ENCODE assay signal across 15 cellular contexts in the genomic region with DNA sequence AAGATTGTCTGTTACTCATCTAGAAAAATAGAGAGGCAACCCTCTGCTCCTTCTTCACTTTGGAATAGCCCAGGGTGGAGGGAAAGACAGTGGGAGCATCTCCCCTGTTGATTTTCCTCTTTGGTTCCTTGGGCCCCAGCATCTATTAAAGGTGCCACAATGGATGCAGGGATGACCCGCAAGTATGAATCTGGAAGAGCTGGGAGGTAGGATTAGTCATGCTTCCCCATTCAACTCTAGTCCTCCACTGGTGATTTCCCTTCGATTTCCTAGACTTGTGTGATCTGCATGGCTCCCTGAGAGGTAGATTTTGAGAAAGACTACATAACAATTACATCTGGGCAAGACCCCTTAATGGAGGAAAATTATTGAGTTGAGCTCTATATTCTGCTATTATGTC.
DNase-seq lines count a peak whose midpoint lies in the region; ATAC-seq, FAIRE-seq and TF ChIP-seq lines count a peak whose summit lies in the region.
"Had no signal": no experiment of that assay in that cellular context is flagged by ENCODE, and none has a peak within 500 bp of the region (broad histone marks: within the 10 kb centered on the region; RNA-seq: fewer than 3 reads in every experiment).

No MANE protein-coding gene starts in this region.

- no peaks in the 10 kb centered on the region for H3K9me1 ChIP-seq in K562 (ENCODE audit: control insufficient read depth, insufficient read depth, low read length)

- intact Hi-C loops in HepG2 (cut with micrococcal nuclease; ENCODE audit: unreplicated experiment) = no loop called here
- intact Hi-C loops in right lobe of liver (cut with DNase I) = no loop called here
- intact Hi-C loops in K562 (cut with micrococcal nuclease) = loop anchor here (10.0 kb wide), 1 partner anchor 1470 kb away; no protein-coding TSS in a partner anchor

- POLR2A ChIA-PET in HepG2 (lab: Yijun Ruan, JAX) (no interaction called here), K562 (lab: Yijun Ruan, JAX) (no interaction called here)

- ATAC-seq in HepG2 (no peak), right lobe of liver (no peak), K562 (no peak)
- ATAC-seq: CD8-positive, alpha-beta T cell had no signal

- H2AFZ ChIP-seq in HepG2 (ENCODE audit: low read length) = no peak overlapping the region
- no peak overlapping the region for H2AFZ ChIP-seq in K562 (ENCODE audit: low read depth, low read length)

- no peak for FAIRE-seq in HepG2 (lab: Jason Lieb, UNC)
- no peak for FAIRE-seq in K562 (lab: Jason Lieb, UNC)
- FAIRE-seq: G401.6 had no signal

- TF ChIP-seq CTCF in HepG2 (CRISPR knock-in tag; IDR thresholded peaks at IDR 0.05) (no peak), right lobe of liver (IDR thresholded peaks at IDR 0.05) (no peak), NB4 (IDR thresholded peaks at IDR 0.05; ENCODE audit: low read depth, low read length) (no peak), K562 (IDR thresholded peaks at IDR 0.05 in 2 of 3, conservative IDR thresholded peaks at IDR 0.05 in 1 of 3; ENCODE audit: insufficient read depth in 2 of 3, low read depth in 1 of 3, low read length in 3 of 3) (no peak)

- TF ChIP-seq EP300 in HepG2 (IDR thresholded peaks at IDR 0.05; ENCODE audit: low read depth in 2 of 2, low read length in 2 of 2) (no peak), HepG2 (CRISPR knock-in tag; IDR thresholded peaks at IDR 0.05; ENCODE audit: borderline replicate concordance) (no peak), K562 (IDR thresholded peaks at IDR 0.05; ENCODE audit: low read length) (no peak)

- H4K20me1 ChIP-seq in HepG2 (ENCODE audit: insufficient read depth, low read length) (no peaks in the 10 kb centered on the region), K562 (replicated peaks; ENCODE audit: control insufficient read depth, insufficient read depth, low read length) (no peaks in the 10 kb centered on the region)
- H4K20me1 ChIP-seq: BLaER1 treated with 17β-estradiol and CSF1 and Interleukin-3, amounts not matched to agents 10 nM and 100 nM had no signal

- H3K79me2 ChIP-seq in HepG2 (ENCODE audit: insufficient read depth, low read length) = no peaks in the 10 kb centered on the region
- no peaks in the 10 kb centered on the region for H3K79me2 ChIP-seq in K562 (ENCODE audit: control insufficient read depth, insufficient read depth, low read length)

- in situ Hi-C loops in HepG2 (cut with HindIII; ENCODE audit: extremely low pct_ligation_motif_present, low pct_unique_long_range_greater_than_20kb) (loop anchor here (10.0 kb wide), 1 partner anchor 1470 kb away; no protein-coding TSS in a partner anchor), K562 (cut with MboI) (loop anchor here (10.0 kb wide), 1 partner anchor 1470 kb away; no protein-coding TSS in a partner anchor)

- no CpG with 5 or more reads among the region's 2 CpGs for WGBS in HepG2 (ENCODE audit: low lambda C conversion rate)
- WGBS in right lobe of liver (ENCODE audit: insufficient coverage, low coverage, low lambda C conversion rate, missing lambda C conversion rate) = 28% methylated on average over 2 of the region's 2 CpGs
- 0% methylated on average over 2 of the region's 2 CpGs for WGBS in K562 (ENCODE audit: insufficient coverage, low coverage, missing lambda C conversion rate)

- CTCF ChIA-PET in HepG2 (lab: Yijun Ruan, JAX; ENCODE audit: low intra/inter-chr PET ratio, low total read pairs) (no interaction called here), K562 (lab: Yijun Ruan, JAX; ENCODE audit: low intra/inter-chr PET ratio) (interaction anchor here (0.7 kb wide), 1 partner anchor 1470 kb away, joined by 3 read pairs; no protein-coding TSS in a partner anchor)

- BruUV-seq in HepG2 (replicated peaks; lab: Mats Ljungman, UMichigan) (no TSS peak), K562 (replicated peaks; lab: Mats Ljungman, UMichigan) (no TSS peak)

- TF ChIP-seq RAD21 in HepG2 (CRISPR knock-in tag; IDR thresholded peaks at IDR 0.05) (no peak), K562 (CRISPR knock-in tag; conservative IDR thresholded peaks at IDR 0.05 in 1 of 2, IDR thresholded peaks at IDR 0.05 in 1 of 2) (no peak)

- TF ChIP-seq POLR2A in HepG2 (IDR thresholded peaks at IDR 0.05; ENCODE audit: insufficient read depth in 1 of 2, low read depth in 2 of 2, low read length in 2 of 2) = no peak
- TF ChIP-seq POLR2A in right lobe of liver (IDR thresholded peaks at IDR 0.05) = no peak
- no peak for TF ChIP-seq POLR2A in NB4 (IDR thresholded peaks at IDR 0.05; ENCODE audit: extremely low read depth, insufficient read length)
- TF ChIP-seq POLR2A in K562 (conservative IDR thresholded peaks at IDR 0.05) = no peak

- H3K9ac ChIP-seq in HepG2 (ENCODE audit: insufficient read depth, low read depth, low read length) (no peak overlapping the region), K562 (ENCODE audit: insufficient read depth in 1 of 2, low read depth in 2 of 2, low read length in 2 of 2) (no peak overlapping the region)
- H3K9ac ChIP-seq: BLaER1 treated with 17β-estradiol and CSF1 and Interleukin-3, amounts not matched to agents 10 nM and 100 nM had no signal

- no peaks in the 10 kb centered on the region for H3K27me3 ChIP-seq in HepG2 (ENCODE audit: control insufficient read depth in 1 of 2, insufficient read depth in 2 of 2, low read length in 2 of 2)
- H3K27me3 ChIP-seq in right lobe of liver = no peaks in the 10 kb centered on the region
- no peaks in the 10 kb centered on the region for H3K27me3 ChIP-seq in K562 (ENCODE audit: control insufficient read depth in 2 of 2, insufficient read depth in 2 of 2, low read length in 2 of 2)

- H3K9me3 ChIP-seq in HepG2 (ENCODE audit: low read length) = peaks cover 18% of the 10 kb centered on the region
- H3K9me3 ChIP-seq in right lobe of liver = no peaks in the 10 kb centered on the region
- H3K9me3 ChIP-seq in K562 (replicated peaks; ENCODE audit: control insufficient read depth, insufficient read depth, low read depth, low read length) = no peaks in the 10 kb centered on the region
- H3K9me3 ChIP-seq: A549, Caco-2 had no signal

- DNase-seq in HepG2 (ENCODE audit: low spot score) = no peak
- no peak for DNase-seq in right lobe of liver
- peak; percentile 1 for DNase-seq in NB4 (ENCODE audit: low read depth)
- no peak for DNase-seq in K562 (ENCODE audit: extremely low read depth in 1 of 4, low spot score in 3 of 4)
- DNase-seq in foreskin melanocyte = no peak
- no peak for DNase-seq in inferior parietal cortex (ENCODE audit: extremely low spot score)
- DNase-seq: CD4-positive, alpha-beta T cell; CD8-positive, alpha-beta T cell; DMS79 treated with DMSO at 0.1 percent for 48 hours had no signal

- H3K36me3 ChIP-seq in HepG2 (replicated peaks in 1 of 2; ENCODE audit: control insufficient read depth in 1 of 2, insufficient read depth in 2 of 2, low read length in 2 of 2) (no peaks in the 10 kb centered on the region), right lobe of liver (no peaks in the 10 kb centered on the region), K562 (ENCODE audit: control insufficient read depth, insufficient read depth, low read length) (no peaks in the 10 kb centered on the region)
- H3K36me3 ChIP-seq: BLaER1 treated with 17β-estradiol and CSF1 and Interleukin-3, amounts not matched to agents 10 nM and 100 nM had no signal

- H3K4me3 ChIP-seq in HepG2 (replicated peaks in 1 of 3; ENCODE audit: insufficient read depth in 1 of 3, low read depth in 2 of 3, low read length in 3 of 3) = no peak overlapping the region
- no peak overlapping the region for H3K4me3 ChIP-seq in right lobe of liver
- H3K4me3 ChIP-seq in NB4 (ENCODE audit: low read depth, low read length) = no peak overlapping the region
- no peak overlapping the region for H3K4me3 ChIP-seq in K562
- H3K4me3 ChIP-seq: A549; BLaER1 treated with 17β-estradiol and CSF1 and Interleukin-3, amounts not matched to agents 10 nM and 100 nM had no signal

- H3K4me2 ChIP-seq in HepG2 (ENCODE audit: low read depth, low read length) = no peak overlapping the region
- H3K4me2 ChIP-seq in K562 (ENCODE audit: insufficient read depth, low read length) = no peak overlapping the region
- H3K4me2 ChIP-seq: A549; BLaER1 treated with 17β-estradiol and CSF1 and Interleukin-3, amounts not matched to agents 10 nM and 100 nM had no signal

- H3K4me1 ChIP-seq in HepG2 (ENCODE audit: insufficient read depth, low read length) (no peaks in the 10 kb centered on the region), right lobe of liver (no peaks in the 10 kb centered on the region), K562 (replicated peaks in 1 of 2; ENCODE audit: control insufficient read depth in 2 of 2, insufficient read depth in 2 of 2, low read length in 2 of 2) (no peaks in the 10 kb centered on the region)
- H3K4me1 ChIP-seq: A549; BLaER1 treated with 17β-estradiol and CSF1 and Interleukin-3, amounts not matched to agents 10 nM and 100 nM; Caco-2 had no signal

- H3K27ac ChIP-seq in HepG2 (ENCODE audit: extremely low read length, insufficient read depth, low read length) (no peak overlapping the region), right lobe of liver (no peak overlapping the region), K562 (ENCODE audit: extremely low read depth, low read depth, low read length) (no peak overlapping the region)
- H3K27ac ChIP-seq: 22Rv1; A549; BLaER1 treated with 17β-estradiol and CSF1 and Interleukin-3, amounts not matched to agents 10 nM and 100 nM; C4-2B had no signal

TF ChIP-seq in K562, 482 proteins besides CTCF, POLR2A, EP300 and RAD21:
- TF ChIP-seq, protein P1, sequence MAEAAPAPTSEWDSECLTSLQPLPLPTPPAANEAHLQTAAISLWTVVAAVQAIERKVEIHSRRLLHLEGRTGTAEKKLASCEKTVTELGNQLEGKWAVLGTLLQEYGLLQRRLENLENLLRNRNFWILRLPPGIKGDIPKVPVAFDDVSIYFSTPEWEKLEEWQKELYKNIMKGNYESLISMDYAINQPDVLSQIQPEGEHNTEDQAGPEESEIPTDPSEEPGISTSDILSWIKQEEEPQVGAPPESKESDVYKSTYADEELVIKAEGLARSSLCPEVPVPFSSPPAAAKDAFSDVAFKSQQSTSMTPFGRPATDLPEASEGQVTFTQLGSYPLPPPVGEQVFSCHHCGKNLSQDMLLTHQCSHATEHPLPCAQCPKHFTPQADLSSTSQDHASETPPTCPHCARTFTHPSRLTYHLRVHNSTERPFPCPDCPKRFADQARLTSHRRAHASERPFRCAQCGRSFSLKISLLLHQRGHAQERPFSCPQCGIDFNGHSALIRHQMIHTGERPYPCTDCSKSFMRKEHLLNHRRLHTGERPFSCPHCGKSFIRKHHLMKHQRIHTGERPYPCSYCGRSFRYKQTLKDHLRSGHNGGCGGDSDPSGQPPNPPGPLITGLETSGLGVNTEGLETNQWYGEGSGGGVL (CRISPR knock-in tag; IDR thresholded peaks at IDR 0.05) = no peak
- TF ChIP-seq CBX5 (IDR thresholded peaks at IDR 0.05; ENCODE audit: borderline replicate concordance, low read depth) (peak; percentile 61; the same call in 1 of the 2 replicates), CBX1 (IDR thresholded peaks at IDR 0.05; ENCODE audit: low read depth) (peak; percentile 28; the same call in 1 of the 2 replicates)
